Comparison of ENCODE assay signal across 1 cellular context in genomic region chr11:62000539-62001446, GRCh38.
A peak's percentile ranks its signal among the peaks of the same experiment; 100 is the strongest.
TF ChIP-seq lines count a peak whose summit lies in the region.

No MANE protein-coding gene starts in this region.

TF ChIP-seq in H1, 55 proteins besides CTCF, POLR2A, EP300 and RAD21:
- TF ChIP-seq CBX5 (IDR thresholded peaks at IDR 0.05; ENCODE audit: low read depth, low read length), result no peak
- TF ChIP-seq YY1 (IDR thresholded peaks at IDR 0.05; ENCODE audit: low read depth, low read length), result no peak
- no peak for TF ChIP-seq TCF12 (IDR thresholded peaks at IDR 0.05; ENCODE audit: low read depth, low read length)
- TF ChIP-seq, protein P1, sequence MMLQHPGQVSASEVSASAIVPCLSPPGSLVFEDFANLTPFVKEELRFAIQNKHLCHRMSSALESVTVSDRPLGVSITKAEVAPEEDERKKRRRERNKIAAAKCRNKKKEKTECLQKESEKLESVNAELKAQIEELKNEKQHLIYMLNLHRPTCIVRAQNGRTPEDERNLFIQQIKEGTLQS (IDR thresholded peaks at IDR 0.05; ENCODE audit: insufficient read depth, low read depth, low read length), result no peak
- TF ChIP-seq JUN (IDR thresholded peaks at IDR 0.05; ENCODE audit: low read depth, low read length), result no peak
- TF ChIP-seq, protein P2, sequence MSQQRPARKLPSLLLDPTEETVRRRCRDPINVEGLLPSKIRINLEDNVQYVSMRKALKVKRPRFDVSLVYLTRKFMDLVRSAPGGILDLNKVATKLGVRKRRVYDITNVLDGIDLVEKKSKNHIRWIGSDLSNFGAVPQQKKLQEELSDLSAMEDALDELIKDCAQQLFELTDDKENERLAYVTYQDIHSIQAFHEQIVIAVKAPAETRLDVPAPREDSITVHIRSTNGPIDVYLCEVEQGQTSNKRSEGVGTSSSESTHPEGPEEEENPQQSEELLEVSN (IDR thresholded peaks at IDR 0.05), result 0 out of 2 replicates have a peak, but pooled peaks have one; percentile 24
- TF ChIP-seq SIRT6 (IDR thresholded peaks at IDR 0.05; ENCODE audit: low read length), result no peak
- no peak for TF ChIP-seq MAX (IDR thresholded peaks at IDR 0.05)
- no peak for TF ChIP-seq SP4 (IDR thresholded peaks at IDR 0.05; ENCODE audit: low read length)
